In the genomic region with DNA sequence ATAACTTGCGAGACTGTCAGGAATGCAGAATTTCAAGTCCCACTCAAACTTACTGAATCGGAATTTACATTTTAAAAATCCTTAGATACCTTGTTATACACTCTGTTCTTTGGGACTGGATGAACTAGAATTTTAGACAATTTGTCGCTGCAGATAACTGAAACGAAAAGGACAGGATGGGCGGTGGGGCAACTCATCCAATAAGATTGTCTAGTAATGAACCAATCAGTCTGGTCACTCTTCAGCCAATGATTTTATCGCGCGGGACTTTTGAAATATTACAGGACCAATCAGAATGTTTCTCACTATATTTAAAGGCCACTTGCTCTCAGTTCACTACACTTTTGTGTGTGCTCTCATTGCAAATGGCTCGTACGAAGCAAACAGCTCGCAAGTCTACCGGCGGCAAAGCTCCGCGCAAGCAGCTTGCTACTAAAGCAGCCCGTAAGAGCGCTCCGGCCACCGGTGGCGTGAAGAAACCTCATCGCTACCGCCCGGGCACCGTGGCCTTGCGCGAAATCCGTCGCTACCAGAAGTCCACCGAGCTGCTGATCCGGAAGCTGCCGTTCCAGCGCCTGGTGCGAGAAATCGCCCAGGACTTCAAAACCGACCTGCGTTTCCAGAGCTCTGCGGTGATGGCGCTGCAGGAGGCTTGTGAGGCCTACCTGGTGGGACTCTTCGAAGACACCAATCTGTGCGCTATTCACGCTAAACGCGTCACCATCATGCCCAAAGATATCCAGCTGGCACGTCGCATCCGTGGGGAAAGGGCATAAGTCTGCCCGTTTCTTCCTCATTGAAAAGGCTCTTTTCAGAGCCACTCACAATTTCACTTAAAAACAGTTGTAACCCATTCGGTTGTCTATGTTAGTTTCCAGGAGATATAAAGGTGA, we compare ENCODE assay signal across 8 cellular contexts. TPM values are rescaled to one million over a fixed set of nuclear protein-coding genes. Genes with fewer than 3 reads are reported as not detected.
DNase-seq lines count a peak whose midpoint lies in the region; ATAC-seq, FAIRE-seq and TF ChIP-seq lines count a peak whose summit lies in the region.

No MANE protein-coding gene starts in this region.

- peaks cover 6% of the 10 kb centered on the region for H3K36me3 Mint-ChIP-seq in activated naive CD8-positive, alpha-beta T cell treated with anti-CD3 and anti-CD28 coated beads for 36 hours

- peak overlapping the region; percentile 28 to 43 for H3K4me3 ChIP-seq in prostate gland

- peak; percentile 51 for ATAC-seq in GM19452 (IDR thresholded peaks at IDR 0.05; ENCODE audit: unreplicated experiment)
- ATAC-seq in HG03571 (IDR thresholded peaks at IDR 0.05; ENCODE audit: unreplicated experiment) = peak; percentile 46

- H3K4me1 Mint-ChIP-seq in activated naive CD8-positive, alpha-beta T cell treated with anti-CD3 and anti-CD28 coated beads for 36 hours = peaks cover 31% of the 10 kb centered on the region

- peak overlapping the region; percentile 99 for H3K27ac Mint-ChIP-seq in activated naive CD8-positive, alpha-beta T cell treated with anti-CD3 and anti-CD28 coated beads for 36 hours

- in situ Hi-C loops in SK-MEL-5 (cut with HindIII; ENCODE audit: low pct_unique_long_range_greater_than_20kb, low sequenced_read_pairs) = no loop called here

- peaks cover 10% of the 10 kb centered on the region for H3K27me3 Mint-ChIP-seq in activated naive CD8-positive, alpha-beta T cell treated with anti-CD3 and anti-CD28 coated beads for 36 hours

- TF ChIP-seq CTCF in prostate gland (IDR thresholded peaks at IDR 0.05) = peak in 1 of 4 experiments; percentile 15

- 2% methylated on average over 46 of the region's 48 CpGs for WGBS in prostate gland

- peak overlapping the region; percentile 86 to 95 for H3K27ac ChIP-seq in prostate gland

- H3K4me1 ChIP-seq in prostate gland (replicated peaks) = peaks cover 4% of the 10 kb centered on the region

- H3K36me3 ChIP-seq in prostate gland = no peaks in the 10 kb centered on the region

- intact Hi-C loops in head of caudate nucleus (cut with DNase I) (no loop called here), prostate gland (cut with DNase I) (no loop called here)

- DNase-seq in CD1c-positive myeloid dendritic cell (ENCODE audit: extremely low spot score) (peak; percentile 94), SK-MEL-5 (ENCODE audit: low read depth, low spot score) (peak; percentile 98), head of caudate nucleus (peak in 39 of 42 donors; percentile 30 to 91 (median 75)), prostate gland (ENCODE audit: low spot score) (peak; percentile 91), urothelium cell line (ENCODE audit: low spot score) (no peak)
- DNase-seq in activated naive CD8-positive, alpha-beta T cell treated with anti-CD3 and anti-CD28 coated beads for 36 hours = peak; percentile 80

- no peaks in the 10 kb centered on the region for H3K27me3 ChIP-seq in prostate gland (replicated peaks; ENCODE audit: insufficient read depth)

- H3K9me3 ChIP-seq in prostate gland = no peaks in the 10 kb centered on the region

- peak; percentile 62 for TF ChIP-seq POLR2A in prostate gland (IDR thresholded peaks at IDR 0.05)

- FAIRE-seq in urothelium cell line (lab: Jason Lieb, UNC) = no peak

- H3K4me3 Mint-ChIP-seq in activated naive CD8-positive, alpha-beta T cell treated with anti-CD3 and anti-CD28 coated beads for 36 hours = peak overlapping the region; percentile 88

- no peaks in the 10 kb centered on the region for H3K9me3 Mint-ChIP-seq in activated naive CD8-positive, alpha-beta T cell treated with anti-CD3 and anti-CD28 coated beads for 36 hours

RNA-seq across cellular contexts. Expression of a gene that starts 41.9 kb away (rescaled TPM):
- 15.8 and 16.1 TPM in 2 replicates for total RNA-seq in SK-MEL-5 (2014; rRNA removed; shearing (Covaris generic))
- polyA plus RNA-seq in SK-MEL-5 (2015; cell fraction: cytosol; rRNA removed) = 16.0 and 25.4 TPM in 2 replicates
- 22.9 and 27.6 TPM in 2 replicates for polyA plus RNA-seq in SK-MEL-5 (2015; cell fraction: nucleus; rRNA removed)
- total RNA-seq in activated naive CD8-positive, alpha-beta T cell treated with anti-CD3 and anti-CD28 coated beads for 36 hours = under 1 TPM; 0.76 to 0.80 TPM
- total RNA-seq in prostate gland = 10 to 100 TPM in 1 of 2 donors, 1 to 10 TPM in 1; 8.9 to 16.6 TPM
